ENCODE assay signal across 12 cellular contexts in the genomic region with DNA sequence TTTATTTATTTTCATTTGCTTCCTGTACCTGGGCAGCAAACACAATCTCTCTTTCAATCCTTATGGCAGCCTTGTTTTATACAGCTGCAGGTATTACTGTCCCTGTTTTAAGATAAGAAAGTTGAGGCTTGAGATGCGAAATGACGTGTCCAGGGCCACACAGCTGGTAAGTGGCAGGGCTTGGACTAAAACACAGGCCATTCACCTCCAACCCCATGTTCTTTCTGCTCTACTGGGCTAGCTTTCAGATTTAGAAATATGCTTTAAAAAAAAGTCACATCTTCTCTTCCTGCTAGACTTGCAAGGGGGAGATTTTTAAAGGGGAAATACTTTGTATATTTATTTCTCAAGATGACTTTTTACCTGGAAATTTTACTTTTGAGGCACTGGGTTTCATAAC.
DNase-seq lines count a peak whose midpoint lies in the region; ATAC-seq and TF ChIP-seq lines count a peak whose summit lies in the region.
"Had no signal": no experiment of that assay in that cellular context is flagged by ENCODE, and none has a peak within 500 bp of the region (broad histone marks: within the 10 kb centered on the region; RNA-seq: fewer than 3 reads in every experiment).

No MANE protein-coding gene starts in this region.

- no peaks in the 10 kb centered on the region for H3K4me1 ChIP-seq in SJCRH30
- no peaks in the 10 kb centered on the region for H3K4me1 ChIP-seq in suprapubic skin

- no peak for TF ChIP-seq CTCF in GM06990 (IDR thresholded peaks at IDR 0.05; ENCODE audit: insufficient read depth, low read length, poor library complexity, severe bottlenecking)
- no peak for TF ChIP-seq CTCF in suprapubic skin (IDR thresholded peaks at IDR 0.05)

- peak; percentile 69 for DNase-seq in GM06990 (ENCODE audit: extremely low read depth, insufficient read length)
- no peak for DNase-seq in SJCRH30
- DNase-seq in suprapubic skin (ENCODE audit: low spot score in 2 of 2) = no peak
- no peak for DNase-seq in NCI-H2196 treated with DMSO at 0.1 percent for 48 hours (lab: John Stamatoyannopoulos, UW; ENCODE audit: unreplicated experiment)
- no peak for DNase-seq in iPS-NIHi7 (ENCODE audit: extremely low spot score)
- DNase-seq: activated T-cell treated with anti-CD3 and anti-CD28 coated beads, Interleukin-2, amount 50 U/mL, for 72 hours; KBM-7; NCI-H526 had no signal

- 96% methylated on average over 2 of the region's 2 CpGs for WGBS in suprapubic skin

- H3K27me3 ChIP-seq in GM06990 (replicated peaks; ENCODE audit: control insufficient read depth, insufficient read depth, low read length) (no peaks in the 10 kb centered on the region), SJCRH30 (no peaks in the 10 kb centered on the region), suprapubic skin (no peaks in the 10 kb centered on the region)

- H3K9me3 ChIP-seq in SJCRH30 (replicated peaks) = no peaks in the 10 kb centered on the region
- H3K9me3 ChIP-seq in suprapubic skin = no peaks in the 10 kb centered on the region

- ATAC-seq in GM19043 (IDR thresholded peaks at IDR 0.05; ENCODE audit: low read depth, unreplicated experiment) = peak; percentile 90
- ATAC-seq in HG02623 (IDR thresholded peaks at IDR 0.05; ENCODE audit: unreplicated experiment) = peak; percentile 89
- peak; percentile 89 for ATAC-seq in HG03457 (IDR thresholded peaks at IDR 0.05; ENCODE audit: unreplicated experiment)
- ATAC-seq: activated T-cell treated with anti-CD3 and anti-CD28 coated beads, Interleukin-2, amount 50 U/mL, for 72 hours had no signal

- TF ChIP-seq EP300 in suprapubic skin (IDR thresholded peaks at IDR 0.05) = no peak

- no peak for TF ChIP-seq POLR2A in suprapubic skin (IDR thresholded peaks at IDR 0.05)

- H3K4me3 ChIP-seq in GM06990 (replicated peaks; ENCODE audit: low read depth, low read length) (no peak overlapping the region; the same call in 1 of the 2 replicates), SJCRH30 (no peak overlapping the region), suprapubic skin (no peak overlapping the region)
- H3K4me3 ChIP-seq: skin epidermis had no signal

- H3K27ac ChIP-seq in SJCRH30 = no peak overlapping the region
- H3K27ac ChIP-seq in suprapubic skin = no peak overlapping the region
- H3K27ac ChIP-seq: skin epidermis had no signal

- H3K36me3 ChIP-seq in GM06990 (ENCODE audit: control insufficient read depth, insufficient read depth, low read length) (no peaks in the 10 kb centered on the region; the same call in none of the 2 replicates), SJCRH30 (peaks cover 12% of the 10 kb centered on the region), suprapubic skin (peaks cover 33% of the 10 kb centered on the region)
